Comparison of ENCODE assay signal across 8 cellular contexts in the genomic region with DNA sequence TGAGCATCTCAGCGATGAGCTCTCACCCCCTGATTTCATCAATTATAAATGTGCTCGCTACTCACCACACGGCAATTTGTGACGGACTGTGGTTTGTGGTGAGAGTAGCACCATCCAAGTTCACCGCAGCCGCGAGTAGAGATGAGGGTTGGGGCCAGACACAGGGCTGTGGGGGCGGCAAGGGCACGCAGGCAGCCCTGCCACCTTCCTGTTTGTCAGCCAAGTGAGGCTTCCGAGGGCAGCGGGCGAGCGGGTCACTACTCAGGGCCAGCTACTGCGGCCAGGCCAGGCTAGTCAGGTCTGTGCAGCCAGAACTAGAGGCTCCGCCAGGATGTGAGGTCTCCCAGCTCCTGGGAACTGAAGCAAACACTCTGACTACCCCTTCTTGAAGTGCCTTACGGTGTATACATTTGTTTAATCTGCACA.
DNase-seq lines count a peak whose midpoint lies in the region; ATAC-seq and TF ChIP-seq lines count a peak whose summit lies in the region.

No MANE protein-coding gene starts in this region.

- no peaks in the 10 kb centered on the region for H3K27me3 ChIP-seq in GM06990 (replicated peaks; ENCODE audit: control insufficient read depth, insufficient read depth, low read length)

- TF ChIP-seq CTCF in GM06990 (IDR thresholded peaks at IDR 0.05; ENCODE audit: insufficient read depth, low read length, poor library complexity, severe bottlenecking), result no peak

- no peaks in the 10 kb centered on the region for H3K36me3 ChIP-seq in GM06990 (ENCODE audit: control insufficient read depth, insufficient read depth, low read length)

- ATAC-seq in HG03159 (IDR thresholded peaks at IDR 0.05; ENCODE audit: unreplicated experiment), result no peak

- DNase-seq in GM06990 (ENCODE audit: extremely low read depth, insufficient read length) (peak; percentile 56), KG1 (lab: John Stamatoyannopoulos, UW) (peak; percentile 17), retina (peak; percentile 27), globus pallidus (ENCODE audit: low spot score) (no peak), NCI-H226 (no peak), ecto neural progenitor cell (ENCODE audit: low spot score) (no peak)
- peak; percentile 35 for DNase-seq in activated gamma-delta T cell treated with anti-CD3 and anti-CD28 coated beads, Interleukin-2, amount 50 U/mL, for 16 hours (ENCODE audit: low read depth)

- H3K4me3 ChIP-seq in GM06990 (replicated peaks; ENCODE audit: low read depth, low read length), result no peak overlapping the region

Comparison
In these comparisons a context has a peak if more than half of its experiments do, and no peak if none do; other contexts are left out.
1. DNase-seq: peak in GM06990 (single experiment), KG1 (single experiment), activated gamma-delta T cell treated with anti-CD3 and anti-CD28 coated beads, Interleukin-2, amount 50 U/mL, for 16 hours (single experiment) and retina (single experiment); none in globus pallidus (single experiment), NCI-H226 (single experiment) and ecto neural progenitor cell (single experiment).